8 cellular contexts compared by ENCODE assay signal in the genomic region with DNA sequence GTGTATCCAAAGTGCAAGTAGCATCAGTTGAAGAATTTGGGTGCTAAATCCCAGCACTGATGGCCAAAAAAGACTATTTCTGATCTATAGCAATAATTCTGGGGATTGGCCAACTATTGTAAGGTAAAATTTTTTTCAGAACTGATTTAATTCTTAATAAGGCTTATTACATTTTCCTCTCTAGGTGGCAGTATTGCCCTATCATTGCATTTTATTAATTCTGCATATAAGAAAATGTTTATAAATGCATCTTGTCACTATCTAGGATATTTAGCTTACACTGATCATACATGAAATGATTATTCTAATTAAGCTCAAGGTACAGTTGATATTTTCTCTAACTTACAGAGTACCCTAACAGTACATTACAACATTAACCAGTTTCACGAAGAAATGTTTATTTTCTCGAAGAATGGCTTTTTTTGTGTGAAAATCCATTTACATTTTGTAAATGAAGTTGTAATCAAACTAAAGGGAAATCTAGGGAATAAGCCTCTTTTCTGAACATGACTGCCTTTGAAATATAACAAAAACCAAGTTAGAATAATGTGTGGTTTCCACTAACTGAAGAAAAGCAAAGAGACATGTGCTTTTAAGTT. TPM values are rescaled to one million over a fixed set of nuclear protein-coding genes. Genes with fewer than 3 reads are reported as not detected.
DNase-seq lines count a peak whose midpoint lies in the region; ATAC-seq and TF ChIP-seq lines count a peak whose summit lies in the region.

No MANE protein-coding gene starts in this region.

- CTCF ChIA-PET in CD4-positive, alpha-beta T cell (lab: Charles Lee), result interaction anchor here (1.2 kb wide), 1 partner anchor 17 kb away, joined by 3 read pairs; no protein-coding TSS in a partner anchor
- CTCF ChIA-PET in IMR-90 (lab: Yijun Ruan, JAX), result no interaction called here
- CTCF ChIA-PET in SK-N-SH (lab: Yijun Ruan, JAX), result interaction anchor here (0.6 to 5.4 kb wide), 31 partner anchors 9 to 972 kb away, joined by 3 to 96 read pairs (median 4); no protein-coding TSS in a partner anchor

- no peak overlapping the region for H3K4me2 ChIP-seq in IMR-90 (ENCODE audit: low read depth, low read length)
- no peak overlapping the region for H3K4me2 ChIP-seq in SK-N-SH
- H3K4me2 ChIP-seq in mesendoderm (ENCODE audit: low read length), result no peak overlapping the region

- no peak overlapping the region for H3K4me3 Mint-ChIP-seq in CD4-positive, alpha-beta T cell

- no peaks in the 10 kb centered on the region for H3K9me3 Mint-ChIP-seq in CD4-positive, alpha-beta T cell

- H3K9me3 ChIP-seq in CD4-positive, alpha-beta T cell (ENCODE audit: control insufficient read depth, low read length), result no peaks in the 10 kb centered on the region
- no peaks in the 10 kb centered on the region for H3K9me3 ChIP-seq in IMR-90 (ENCODE audit: control insufficient read depth, insufficient read depth, low read length)
- H3K9me3 ChIP-seq in SK-N-SH, result peaks cover 13% of the 10 kb centered on the region; the same call in 1 of the 2 replicates
- H3K9me3 ChIP-seq in gastroesophageal sphincter, result no peaks in the 10 kb centered on the region
- no peaks in the 10 kb centered on the region for H3K9me3 ChIP-seq in thoracic aorta

- H3K27ac Mint-ChIP-seq in CD4-positive, alpha-beta T cell, result no peak overlapping the region

- no peak overlapping the region for H3K14ac ChIP-seq in IMR-90 (replicated peaks; ENCODE audit: low read depth, low read length)

- dilution Hi-C loops in IMR-90 (cut with HindIII; ENCODE audit: low sequenced_read_pairs, unreplicated experiment), result no loop called here

- no peak overlapping the region for H3K18ac ChIP-seq in IMR-90 (ENCODE audit: low read depth, low read length)
- H3K18ac ChIP-seq in mesendoderm (ENCODE audit: low read length), result no peak overlapping the region

- TF ChIP-seq POLR2A in IMR-90 (IDR thresholded peaks at IDR 0.05; ENCODE audit: low read depth, low read length), result no peak
- TF ChIP-seq POLR2A in gastroesophageal sphincter (IDR thresholded peaks at IDR 0.05), result no peak

- no peaks in the 10 kb centered on the region for H3K9me2 ChIP-seq in SK-N-SH

- no peak overlapping the region for H3K27ac ChIP-seq in CD4-positive, alpha-beta T cell (ENCODE audit: low read depth, low read length)
- H3K27ac ChIP-seq in IMR-90 (ENCODE audit: insufficient read depth, low read length) (no peak overlapping the region), SK-N-SH (ENCODE audit: low read depth in 2 of 2, low read length in 1 of 2) (no peak overlapping the region), gastroesophageal sphincter (no peak overlapping the region), thoracic aorta (no peak overlapping the region), mesendoderm (ENCODE audit: low read depth, low read length) (no peak overlapping the region)

- TF ChIP-seq RAD21 in IMR-90 (IDR thresholded peaks at IDR 0.05; ENCODE audit: low read length) (peak; percentile 67), SK-N-SH (IDR thresholded peaks at IDR 0.05; ENCODE audit: low read length) (peak; percentile 81)

- H4K5ac ChIP-seq in IMR-90 (ENCODE audit: low read depth, low read length), result no peak overlapping the region
- H4K5ac ChIP-seq in mesendoderm (ENCODE audit: low read length), result no peak overlapping the region

- no peak overlapping the region for H2BK5ac ChIP-seq in IMR-90 (ENCODE audit: low read depth, low read length, poor library complexity, severe bottlenecking)
- H2BK5ac ChIP-seq in mesendoderm (ENCODE audit: low read length), result no peak overlapping the region

- no peak for DNase-seq in CD4-positive, alpha-beta T cell
- DNase-seq in IMR-90 (peak; percentile 50), SK-N-SH (peak; percentile 32), thoracic aorta (ENCODE audit: low spot score) (no peak), HK-2 (ENCODE audit: unreplicated experiment) (no peak), occipital lobe (lab: John Stamatoyannopoulos, UW) (no peak), mesendoderm (no peak)

- no peak overlapping the region for H3K4ac ChIP-seq in IMR-90 (ENCODE audit: low read depth, low read length)
- no peak overlapping the region for H3K4ac ChIP-seq in mesendoderm (ENCODE audit: low read depth, low read length)

- POLR2A ChIA-PET in CD4-positive, alpha-beta T cell (lab: Charles Lee), result no interaction called here
- POLR2A ChIA-PET in IMR-90 (lab: Charles Lee; ENCODE audit: unreplicated experiment) (no interaction called here), SK-N-SH (lab: Yijun Ruan, JAX) (no interaction called here)

- H3K79me1 ChIP-seq in IMR-90 (ENCODE audit: low read depth in 1 of 2, low read length in 2 of 2), result no peaks in the 10 kb centered on the region
- H3K79me1 ChIP-seq in mesendoderm (ENCODE audit: low read length), result no peaks in the 10 kb centered on the region

- no peaks in the 10 kb centered on the region for H3K4me1 Mint-ChIP-seq in CD4-positive, alpha-beta T cell (ENCODE audit: low read depth)

- H4K8ac ChIP-seq in IMR-90 (ENCODE audit: low read depth in 2 of 2, low read length in 2 of 2) (no peak overlapping the region), mesendoderm (ENCODE audit: low read depth, low read length) (no peak overlapping the region)

- peak; percentile 76 for TF ChIP-seq CTCF in CD4-positive, alpha-beta T cell (IDR thresholded peaks at IDR 0.05)
- TF ChIP-seq CTCF in IMR-90 (conservative IDR thresholded peaks at IDR 0.05; ENCODE audit: low read depth, low read length) (peak; percentile 65), SK-N-SH (IDR thresholded peaks at IDR 0.05) (peak; percentile 85), gastroesophageal sphincter (IDR thresholded peaks at IDR 0.05) (peak; percentile 52 to 69 (median 57)), thoracic aorta (IDR thresholded peaks at IDR 0.05) (peak; percentile 69)

- H3K36me3 ChIP-seq in IMR-90 (ENCODE audit: control insufficient read depth, insufficient read depth, low read length) (no peaks in the 10 kb centered on the region), SK-N-SH (replicated peaks in 1 of 2; ENCODE audit: control insufficient read depth in 1 of 2, insufficient read depth in 2 of 2, low read length in 1 of 2) (peaks cover 0 to 3% of the 10 kb centered on the region in 2 experiments), gastroesophageal sphincter (no peaks in the 10 kb centered on the region), thoracic aorta (no peaks in the 10 kb centered on the region), mesendoderm (ENCODE audit: control insufficient read depth, insufficient read depth, low read length) (no peaks in the 10 kb centered on the region)

- H2AK5ac ChIP-seq in IMR-90 (ENCODE audit: low read depth, low read length), result no peak overlapping the region
- H2AK5ac ChIP-seq in mesendoderm (ENCODE audit: low read length), result no peak overlapping the region

- ATAC-seq in CD4-positive, alpha-beta T cell (ENCODE audit: poor library complexity), result no peak
- ATAC-seq in IMR-90 (ENCODE audit: low read depth), result no peak
- ATAC-seq in gastroesophageal sphincter, result no peak
- ATAC-seq in thoracic aorta (ENCODE audit: insufficient number of reproducible peaks, low FRiP score, low read depth), result no peak

- H2AFZ ChIP-seq in IMR-90 (replicated peaks; ENCODE audit: low read length, poor library complexity), result no peak overlapping the region
- no peak overlapping the region for H2AFZ ChIP-seq in SK-N-SH (ENCODE audit: low read depth)

- H2BK120ac ChIP-seq in IMR-90 (ENCODE audit: low read depth, low read length) (no peak overlapping the region), mesendoderm (ENCODE audit: low read depth, low read length) (no peak overlapping the region)

- H3F3A ChIP-seq in SK-N-SH (replicated peaks; ENCODE audit: insufficient read depth), result no peaks in the 10 kb centered on the region

- H3K56ac ChIP-seq in IMR-90 (ENCODE audit: extremely low read depth, insufficient read depth, low read length) (no peak overlapping the region), mesendoderm (ENCODE audit: low read length) (no peak overlapping the region)

- intact Hi-C loops in CD4-positive, alpha-beta T cell (cut with DNase I, micrococcal nuclease), result loop anchor here in 1 of 2 experiments (1.0 kb wide), 2 partner anchors 118 to 333 kb away; no protein-coding TSS in a partner anchor
- intact Hi-C loops in IMR-90 (cut with micrococcal nuclease), result loop anchor here (1.0 to 10.0 kb wide), 5 partner anchors 118 to 1281 kb away; no protein-coding TSS in a partner anchor

- no peak overlapping the region for H3K4me3 ChIP-seq in IMR-90 (ENCODE audit: insufficient read depth, low read depth, low read length)
- H3K4me3 ChIP-seq in SK-N-SH (ENCODE audit: low read depth in 2 of 2, low read length in 1 of 2), result no peak overlapping the region
- H3K4me3 ChIP-seq in gastroesophageal sphincter, result no peak overlapping the region
- H3K4me3 ChIP-seq in thoracic aorta, result no peak overlapping the region
- H3K4me3 ChIP-seq in mesendoderm (ENCODE audit: low read length), result no peak overlapping the region

- WGBS in IMR-90 (ENCODE audit: extremely low coverage in 2 of 2, insufficient read length in 1 of 2), 2 experiments, result no CpG with 5 or more reads among the region's 2 CpGs
- WGBS in SK-N-SH (ENCODE audit: low lambda C conversion rate), result 86% methylated on average over 2 of the region's 2 CpGs
- WGBS in gastroesophageal sphincter (ENCODE audit: low coverage in 1 of 2), 2 donors, result 96 to 100% methylated on average over 2 of the region's 2 CpGs
- WGBS in mesendoderm (ENCODE audit: extremely low coverage, insufficient coverage, low lambda C conversion rate), result no CpG with 5 or more reads among the region's 2 CpGs

- no peaks in the 10 kb centered on the region for H3K9me1 ChIP-seq in IMR-90 (ENCODE audit: insufficient read depth, low read length)

- no peak overlapping the region for H2AK9ac ChIP-seq in IMR-90 (replicated peaks; ENCODE audit: low read depth, low read length, poor library complexity)

- H3K23ac ChIP-seq in IMR-90 (ENCODE audit: low read depth, low read length) (no peak overlapping the region), mesendoderm (ENCODE audit: low read length) (no peak overlapping the region)

- no peak overlapping the region for H2BK15ac ChIP-seq in IMR-90 (ENCODE audit: low read depth, low read length)
- H2BK15ac ChIP-seq in mesendoderm (replicated peaks; ENCODE audit: low read depth), result no peak overlapping the region

- H3K79me2 ChIP-seq in SK-N-SH (ENCODE audit: insufficient read depth) (no peaks in the 10 kb centered on the region), mesendoderm (ENCODE audit: control insufficient read depth, insufficient read depth, low read length) (no peaks in the 10 kb centered on the region)

- H4K20me1 ChIP-seq in IMR-90 (ENCODE audit: insufficient read depth, low read length) (no peaks in the 10 kb centered on the region), SK-N-SH (ENCODE audit: insufficient read depth) (no peaks in the 10 kb centered on the region)

- H3K27me3 Mint-ChIP-seq in CD4-positive, alpha-beta T cell, result no peaks in the 10 kb centered on the region

- BruUV-seq in IMR-90 (replicated peaks; lab: Mats Ljungman, UMichigan), result no TSS peak

- H4K91ac ChIP-seq in IMR-90 (ENCODE audit: insufficient read depth, low read depth, low read length), result no peak overlapping the region

- H3K4me1 ChIP-seq in IMR-90 (ENCODE audit: control insufficient read depth, insufficient read depth, low read length) (no peaks in the 10 kb centered on the region), SK-N-SH (ENCODE audit: control insufficient read depth in 1 of 2, insufficient read depth in 2 of 2, low read depth in 1 of 2, low read length in 1 of 2) (no peaks in the 10 kb centered on the region), gastroesophageal sphincter (no peaks in the 10 kb centered on the region), thoracic aorta (ENCODE audit: control insufficient read depth in 1 of 2, low read depth in 2 of 2) (no peaks in the 10 kb centered on the region), mesendoderm (ENCODE audit: control insufficient read depth, low read depth, low read length) (no peaks in the 10 kb centered on the region)

- H3K27me3 ChIP-seq in CD4-positive, alpha-beta T cell (ENCODE audit: control insufficient read depth, insufficient read depth, low read length), result no peaks in the 10 kb centered on the region
- H3K27me3 ChIP-seq in IMR-90 (ENCODE audit: control insufficient read depth, insufficient read depth, low read length) (no peaks in the 10 kb centered on the region; the same call in 1 of the 2 replicates), SK-N-SH (ENCODE audit: insufficient read depth) (no peaks in the 10 kb centered on the region), gastroesophageal sphincter (no peaks in the 10 kb centered on the region), thoracic aorta (replicated peaks; ENCODE audit: insufficient read depth) (no peaks in the 10 kb centered on the region), mesendoderm (ENCODE audit: insufficient read depth, low read length, poor library complexity) (no peaks in the 10 kb centered on the region)

- peaks cover 72% of the 10 kb centered on the region for H3K36me3 Mint-ChIP-seq in CD4-positive, alpha-beta T cell (ENCODE audit: low read depth)

- no peak overlapping the region for H2BK20ac ChIP-seq in IMR-90 (ENCODE audit: low read depth, low read length)

- in situ Hi-C loops in IMR-90 (cut with MboI; ENCODE audit: low sequenced_read_pairs), result loop anchor here (10.0 kb wide), 1 partner anchor 119 kb away; no protein-coding TSS in a partner anchor

- TF ChIP-seq EP300 in SK-N-SH (IDR thresholded peaks at IDR 0.05; ENCODE audit: borderline replicate concordance in 1 of 2, low read depth in 1 of 2, low read length in 1 of 2) (no peak), gastroesophageal sphincter (IDR thresholded peaks at IDR 0.05) (no peak)

- H3K9ac ChIP-seq in IMR-90 (ENCODE audit: low read depth, low read length) (no peak overlapping the region), SK-N-SH (no peak overlapping the region), mesendoderm (ENCODE audit: low read length) (no peak overlapping the region)

RNA-seq across cellular contexts. Expression of gene TTN, which starts 11.0 kb away (rescaled TPM):
- total RNA-seq in CD4-positive, alpha-beta T cell, result 10 to 100 TPM; 27.5 to 29.2 TPM
- 0.18 and 0.83 TPM in 2 replicates for total RNA-seq in IMR-90 (2012; rRNA removed)
- 0.02 and 0.03 TPM in 2 replicates for polyA plus RNA-seq in IMR-90 (2012; rRNA removed)
- polyA plus RNA-seq in IMR-90 (2012; cell fraction: cytosol; rRNA removed), result under 0.01 TPM in 2 replicates
- polyA plus RNA-seq in IMR-90 (2012; cell fraction: nucleus; rRNA removed; ENCODE audit: low replicate concordance), result 0.02 TPM in 2 replicates
- under 0.01 and 0.08 TPM in 2 replicates for polyA plus RNA-seq in SK-N-SH (2012; rRNA removed)
- under 0.01 and 0.08 TPM in 2 replicates for polyA plus RNA-seq in SK-N-SH (2012; cell fraction: cytosol; rRNA removed)
- 0.11 and 0.13 TPM in 2 replicates for polyA plus RNA-seq in SK-N-SH (2012; cell fraction: nucleus; rRNA removed)
- 10 to 100 TPM in 2 of 4 donors, 1 to 10 TPM in 2; 5.0 to 12.8 (median 8.3) TPM for total RNA-seq in gastroesophageal sphincter
- total RNA-seq in thoracic aorta, result 10 to 100 TPM in 1 of 2 donors, 1 to 10 TPM in 1; 7.0 to 16.4 TPM
- 3.7 TPM for total RNA-seq in occipital lobe
- 0.11 TPM for polyA plus RNA-seq in mesendoderm (2013, experiment 1 of 2)
- polyA plus RNA-seq in mesendoderm (2013, experiment 2 of 2), result 0.24 TPM

Comparison
In these comparisons a context has a peak if more than half of its experiments do, and no peak if none do; other contexts are left out.
1. DNase-seq: peak in IMR-90 (single experiment) and SK-N-SH (single experiment); none in CD4-positive, alpha-beta T cell (0 of 10), thoracic aorta (single experiment), HK-2 (single experiment), occipital lobe (single experiment) and mesendoderm (single experiment).
2. Peak in every context shown above with its lines, with median percentiles within 50 percentile points of each other: CTCF ChIP-seq.